ENCODE assay signal across 27 cellular contexts in genomic region chr4:33171873-33172550, GRCh38.
DNase-seq lines count a peak whose midpoint lies in the region; ATAC-seq, FAIRE-seq and TF ChIP-seq lines count a peak whose summit lies in the region.
"Had no signal": no experiment of that assay in that cellular context is flagged by ENCODE, and none has a peak within 500 bp of the region (broad histone marks: within the 10 kb centered on the region; RNA-seq: fewer than 3 reads in every experiment).

No MANE protein-coding gene starts in this region.

- no peak overlapping the region for H3K4me3 Mint-ChIP-seq in MCF 10A (ENCODE audit: unreplicated experiment)
- H3K4me3 Mint-ChIP-seq: CD4-positive, alpha-beta T cell; T-helper 1 cell treated with Interleukin-12 subunit alpha and Interleukin-12 subunit beta and Interleukin-4 antibody, amounts not matched to agents 30 μg/mL and 1 μg/mL, for 36 hours had no signal

- no peaks in the 10 kb centered on the region for H3K9me3 Mint-ChIP-seq in MCF 10A (ENCODE audit: unreplicated experiment)
- H3K9me3 Mint-ChIP-seq: T-helper 1 cell treated with Interleukin-12 subunit alpha and Interleukin-12 subunit beta and Interleukin-4 antibody, amounts not matched to agents 30 μg/mL and 1 μg/mL, for 36 hours had no signal

- no peak overlapping the region for H3K27ac ChIP-seq in breast epithelium
- H3K27ac ChIP-seq: A549; BLaER1 treated with 17β-estradiol and CSF1 and Interleukin-3, amounts not matched to agents 10 nM and 100 nM; GM23248 had no signal

- H3K27me3 ChIP-seq in breast epithelium = no peaks in the 10 kb centered on the region
- H3K27me3 ChIP-seq: BLaER1 treated with 17β-estradiol and CSF1 and Interleukin-3, amounts not matched to agents 10 nM and 100 nM had no signal

- H3K36me3 ChIP-seq in breast epithelium = no peaks in the 10 kb centered on the region
- H3K36me3 ChIP-seq: BLaER1 treated with 17β-estradiol and CSF1 and Interleukin-3, amounts not matched to agents 10 nM and 100 nM had no signal

- intact Hi-C loops in MCF 10A (cut with micrococcal nuclease) (no loop called here), breast epithelium (cut with DNase I; ENCODE audit: low total_unique reads) (no loop called here)

- peak; percentile 21 for DNase-seq in MCF 10A (ENCODE audit: unreplicated experiment)
- no peak for DNase-seq in breast epithelium (ENCODE audit: low spot score in 2 of 2)
- peak; percentile 80 for DNase-seq in NCI-H146 treated with DMSO at 0.1 percent for 48 hours (lab: John Stamatoyannopoulos, UW; ENCODE audit: unreplicated experiment)
- DNase-seq in astrocyte of the cerebellum (ENCODE audit: low read depth) = peak; percentile 1
- no peak for DNase-seq in activated CD4-positive, CD25-positive, alpha-beta regulatory T cell (lab: John Stamatoyannopoulos, UW)
- DNase-seq in GM19239 (ENCODE audit: insufficient read length, low spot score) = no peak
- DNase-seq: AML-193; CD4-positive, alpha-beta T cell; EL; GF-D8; GM23248; H7; Karpas-422; NCI-H1105 treated with DMSO at 0.1 percent for 48 hours; NCI-H187; NCI-H2081 treated with DMSO at 0.1 percent for 48 hours; NCI-H446 treated with DMSO at 0.1 percent for 48 hours; NCI-H526; PC-3; SK-N-SH; SW 1271 had no signal

- no TSS peak for BruUV-seq in MCF 10A (replicated peaks; lab: Mats Ljungman, UMichigan)

- H3K4me1 Mint-ChIP-seq in MCF 10A (ENCODE audit: insufficient read depth, unreplicated experiment) = peaks cover 5% of the 10 kb centered on the region

- H3K9me3 ChIP-seq in breast epithelium = no peaks in the 10 kb centered on the region
- H3K9me3 ChIP-seq: A549; BLaER1 treated with 17β-estradiol and CSF1 and Interleukin-3, amounts not matched to agents 10 nM and 100 nM; SK-N-SH had no signal

- H3K27me3 Mint-ChIP-seq in MCF 10A (ENCODE audit: insufficient read depth, unreplicated experiment) = no peaks in the 10 kb centered on the region
- H3K27me3 Mint-ChIP-seq: CD4-positive, alpha-beta T cell had no signal

- ATAC-seq in GM19395 (IDR thresholded peaks at IDR 0.05; ENCODE audit: unreplicated experiment) = no peak
- ATAC-seq: A549, HepG2, PC-3 had no signal

- FAIRE-seq in GM19239 (lab: Jason Lieb, UNC) = no peak
- FAIRE-seq: A549, GM12891, HepG2 had no signal

- in situ Hi-C loops in astrocyte of the cerebellum (cut with HindIII; ENCODE audit: low sequenced_read_pairs) = no loop called here

- no peak overlapping the region for H3K27ac Mint-ChIP-seq in MCF 10A (ENCODE audit: low read depth, unreplicated experiment)
- H3K27ac Mint-ChIP-seq: CD4-positive, alpha-beta T cell; T-helper 1 cell treated with Interleukin-12 subunit alpha and Interleukin-12 subunit beta and Interleukin-4 antibody, amounts not matched to agents 30 μg/mL and 1 μg/mL, for 36 hours had no signal

- POLR2A ChIA-PET in MCF 10A (lab: Yijun Ruan, JAX) = interaction anchor here (0.7 kb wide), 1 partner anchor 293 kb away, joined by 3 read pairs; no protein-coding TSS in a partner anchor

- TF ChIP-seq POLR2A in breast epithelium (IDR thresholded peaks at IDR 0.05) = no peak

- CTCF ChIA-PET in MCF 10A (lab: Yijun Ruan, JAX) = no interaction called here

- H3K4me1 ChIP-seq in breast epithelium = no peaks in the 10 kb centered on the region
- H3K4me1 ChIP-seq: A549 had no signal

- no peak overlapping the region for H3K4me3 ChIP-seq in breast epithelium
- H3K4me3 ChIP-seq in astrocyte of the cerebellum (ENCODE audit: low read depth, low read length) = no peak overlapping the region
- H3K4me3 ChIP-seq: A549; BLaER1 treated with 17β-estradiol and CSF1 and Interleukin-3, amounts not matched to agents 10 nM and 100 nM; GM23248 had no signal

- H3K36me3 Mint-ChIP-seq in MCF 10A (ENCODE audit: insufficient read depth, unreplicated experiment) = no peaks in the 10 kb centered on the region

- no peak for TF ChIP-seq CTCF in MCF 10A (IDR thresholded peaks at IDR 0.05; ENCODE audit: unreplicated experiment)
- no peak for TF ChIP-seq CTCF in breast epithelium (IDR thresholded peaks at IDR 0.05)
- TF ChIP-seq CTCF in astrocyte of the cerebellum (IDR thresholded peaks at IDR 0.05; ENCODE audit: low read depth, low read length, missing control alignments) = no peak

Comparison
In these comparisons a context has a peak if more than half of its experiments do, and no peak if none do; other contexts are left out.
1. DNase-seq: peak in MCF 10A (single experiment), NCI-H146 treated with DMSO at 0.1 percent for 48 hours (single experiment) and astrocyte of the cerebellum (single experiment); none in breast epithelium (0 of 2), activated CD4-positive, CD25-positive, alpha-beta regulatory T cell (0 of 4) and GM19239 (single experiment).